Comparison of ENCODE assay signal across 28 cellular contexts in the genomic region with DNA sequence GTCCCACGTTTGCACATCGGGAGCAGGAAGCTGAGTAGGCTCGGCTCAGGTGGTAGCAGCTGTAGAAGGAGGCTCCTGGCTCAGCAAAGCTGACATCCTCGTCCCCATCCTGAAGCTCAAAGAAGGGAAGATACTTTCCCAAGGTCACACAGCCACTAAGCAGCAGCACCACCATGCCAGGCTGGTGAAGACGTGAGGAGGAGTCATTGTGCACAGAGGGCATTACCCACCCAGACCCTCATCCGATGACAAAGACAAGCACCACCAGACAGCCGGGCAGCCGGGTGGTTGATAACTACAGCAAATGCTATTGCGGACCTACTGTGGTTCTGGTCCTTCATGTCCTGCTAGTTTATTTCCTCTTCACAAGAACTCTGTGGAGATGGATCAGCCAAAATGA.
"Had no signal": no experiment of that assay in that cellular context is flagged by ENCODE, and none has a peak within 500 bp of the region (broad histone marks: within the 10 kb centered on the region; RNA-seq: fewer than 3 reads in every experiment).

No MANE protein-coding gene starts in this region.

- H3K9ac ChIP-seq: KMS-11, SK-N-SH had no signal

- H3K27ac ChIP-seq: brain microvascular endothelial cell, KMS-11, Peyer's patch, SJSA1 had no signal

- H3K9me3 ChIP-seq: Peyer's patch, SJSA1, SK-N-SH had no signal

- H3K4me2 ChIP-seq: KMS-11, SK-N-SH had no signal

- ATAC-seq: activated T-cell treated with anti-CD3 and anti-CD28 coated beads, Interleukin-2, amount 50 U/mL, for 4 hours; PC-3 had no signal

- H3K4me1 ChIP-seq: Peyer's patch, SJSA1 had no signal

- H3K4me3 ChIP-seq: Peyer's patch, SJSA1 had no signal

- FAIRE-seq: TTC549 had no signal

- H3K27me3 ChIP-seq: brain microvascular endothelial cell, Peyer's patch, SJSA1 had no signal

- DNase-seq: activated CD4-positive, alpha-beta T cell treated with anti-CD3 and anti-CD28 coated beads, Interleukin-2, amount 10 ng/mL, durations not matched to agents 24 days and 14 days; activated CD4-positive, alpha-beta T cell treated with anti-CD3 and anti-CD28 coated beads, Interleukin-2, amount 50 U/mL, for 4 hours; activated gamma-delta T cell treated with Interleukin-2 at 50 U/mL for 16 hours; activated naive CD4-positive, alpha-beta T cell treated with anti-CD3 and anti-CD28 coated beads, Interleukin-2, amount 50 U/mL, for 16 hours; activated naive CD8-positive, alpha-beta T cell treated with anti-CD3 and anti-CD28 coated beads for 36 hours; activated T-cell treated with anti-CD3 and anti-CD28 coated beads for 4 hours; activated T-cell treated with anti-CD3 and anti-CD28 coated beads, Interleukin-2, amount 50 U/mL, for 4 hours; amniotic stem cell; brain microvascular endothelial cell; NCI-H1092 treated with DMSO at 0.1 percent for 48 hours; NCI-H1417; NCI-H146; NCI-H187; NCI-H2029 treated with DMSO at 0.1 percent for 48 hours; NCI-H2107; NCI-H2171; NCI-H510A; NCI-H526; NCI-H748 treated with DMSO at 0.1 percent for 48 hours; NK-92 treated with Interleukin-12 subunit alpha and Interleukin-12 subunit beta, amount 100 ng/mL, for 24 hours; PC-3; Peyer's patch; RPMI8226; SHP77 treated with DMSO at 0.1 percent for 48 hours; SK-N-SH had no signal

- H3K36me3 ChIP-seq: brain microvascular endothelial cell, Peyer's patch, SJSA1 had no signal
